17 cellular contexts compared by ENCODE assay signal in genomic region chr6:102407886-102408741, GRCh38.
A peak's percentile ranks its signal among the peaks of the same experiment; 100 is the strongest.
DNase-seq lines count a peak whose midpoint lies in the region; ATAC-seq, FAIRE-seq and TF ChIP-seq lines count a peak whose summit lies in the region.
"Had no signal": no experiment of that assay in that cellular context is flagged by ENCODE, and none has a peak within 500 bp of the region (broad histone marks: within the 10 kb centered on the region; RNA-seq: fewer than 3 reads in every experiment).

No MANE protein-coding gene starts in this region.

- peaks cover 3% of the 10 kb centered on the region for H3K9me3 Mint-ChIP-seq in progenitor cell of endocrine pancreas (ENCODE audit: low read depth)

- in situ Hi-C loops in HepG2 (cut with HindIII; ENCODE audit: extremely low pct_ligation_motif_present, low pct_unique_long_range_greater_than_20kb) = no loop called here

- H2AFZ ChIP-seq in HepG2 (ENCODE audit: low read length) = no peak overlapping the region
- H2AFZ ChIP-seq: GM23338 had no signal

- no peaks in the 10 kb centered on the region for H3K4me1 Mint-ChIP-seq in progenitor cell of endocrine pancreas (ENCODE audit: low read depth)
- H3K4me1 Mint-ChIP-seq: CD4-positive, CD25-positive, alpha-beta regulatory T cell had no signal

- no peak for DNase-seq in HepG2 (ENCODE audit: low spot score)
- no peak for DNase-seq in right lobe of liver
- DNase-seq in RWPE2 (ENCODE audit: low spot score) = no peak
- peak; percentile 65 for DNase-seq in epithelial cell of esophagus (ENCODE audit: low read depth)
- DNase-seq in progenitor cell of endocrine pancreas (ENCODE audit: low spot score, unreplicated experiment) = no peak
- no peak for DNase-seq in epidermal melanocyte (ENCODE audit: insufficient read length, low spot score)
- no peak for DNase-seq in erythroblast (lab: John Stamatoyannopoulos, UW)
- DNase-seq: CD4-positive, CD25-positive, alpha-beta regulatory T cell; DMS53; H7; IMR-90; KBM-7 had no signal

- no peak overlapping the region for H3K4me2 ChIP-seq in HepG2 (ENCODE audit: low read depth, low read length)
- H3K4me2 ChIP-seq: BLaER1 treated with 17β-estradiol and CSF1 and Interleukin-3, amounts not matched to agents 10 nM and 100 nM; GM23338 had no signal

- TF ChIP-seq POLR2A in HepG2 (IDR thresholded peaks at IDR 0.05; ENCODE audit: insufficient read depth in 1 of 2, low read depth in 2 of 2, low read length in 2 of 2) = no peak
- TF ChIP-seq POLR2A in right lobe of liver (IDR thresholded peaks at IDR 0.05) = no peak
- TF ChIP-seq POLR2A in erythroblast (IDR thresholded peaks at IDR 0.05; ENCODE audit: low read length) = no peak

- no peak for ATAC-seq in HepG2
- no peak for ATAC-seq in right lobe of liver
- ATAC-seq in RWPE2 (ENCODE audit: low read depth) = peak; percentile 57; the same call in 1 of the 3 replicates
- no peak for ATAC-seq in GM21515 (IDR thresholded peaks at IDR 0.05; ENCODE audit: unreplicated experiment)
- ATAC-seq: GM23338 had no signal

- no peaks in the 10 kb centered on the region for H3K36me3 ChIP-seq in HepG2 (replicated peaks in 1 of 2; ENCODE audit: control insufficient read depth in 1 of 2, insufficient read depth in 2 of 2, low read length in 2 of 2)
- no peaks in the 10 kb centered on the region for H3K36me3 ChIP-seq in right lobe of liver
- H3K36me3 ChIP-seq in RWPE2 (ENCODE audit: low read depth) = no peaks in the 10 kb centered on the region
- H3K36me3 ChIP-seq: BLaER1 treated with 17β-estradiol and CSF1 and Interleukin-3, amounts not matched to agents 10 nM and 100 nM had no signal

- no peaks in the 10 kb centered on the region for H3K27me3 Mint-ChIP-seq in progenitor cell of endocrine pancreas
- H3K27me3 Mint-ChIP-seq: CD4-positive, CD25-positive, alpha-beta regulatory T cell had no signal

- H3K9ac ChIP-seq in HepG2 (ENCODE audit: insufficient read depth, low read depth, low read length) = no peak overlapping the region
- H3K9ac ChIP-seq: BLaER1 treated with 17β-estradiol and CSF1 and Interleukin-3, amounts not matched to agents 10 nM and 100 nM had no signal

- TF ChIP-seq EP300 in HepG2 (IDR thresholded peaks at IDR 0.05; ENCODE audit: low read depth in 2 of 2, low read length in 2 of 2) (no peak), HepG2 (CRISPR knock-in tag; IDR thresholded peaks at IDR 0.05; ENCODE audit: borderline replicate concordance) (no peak)

- no peaks in the 10 kb centered on the region for H3K27me3 ChIP-seq in HepG2 (ENCODE audit: control insufficient read depth in 1 of 2, insufficient read depth in 2 of 2, low read length in 2 of 2)
- no peaks in the 10 kb centered on the region for H3K27me3 ChIP-seq in right lobe of liver
- H3K27me3 ChIP-seq in RWPE2 (ENCODE audit: insufficient read depth, poor library complexity, severe bottlenecking) = no peaks in the 10 kb centered on the region
- H3K27me3 ChIP-seq: BLaER1 treated with 17β-estradiol and CSF1 and Interleukin-3, amounts not matched to agents 10 nM and 100 nM had no signal

- H3K36me3 Mint-ChIP-seq in progenitor cell of endocrine pancreas (ENCODE audit: insufficient read depth) = no peaks in the 10 kb centered on the region
- H3K36me3 Mint-ChIP-seq: CD4-positive, CD25-positive, alpha-beta regulatory T cell had no signal

- no peak for FAIRE-seq in HepG2 (lab: Jason Lieb, UNC)
- FAIRE-seq: GM18507 had no signal

- H3K27ac Mint-ChIP-seq in progenitor cell of endocrine pancreas = no peak overlapping the region
- H3K27ac Mint-ChIP-seq: CD4-positive, CD25-positive, alpha-beta regulatory T cell; GM23338 had no signal

- H3K4me1 ChIP-seq in HepG2 (ENCODE audit: insufficient read depth, low read length) (no peaks in the 10 kb centered on the region), right lobe of liver (no peaks in the 10 kb centered on the region), RWPE2 (ENCODE audit: insufficient read depth, poor library complexity, severe bottlenecking) (no peaks in the 10 kb centered on the region)
- H3K4me1 ChIP-seq: BLaER1 treated with 17β-estradiol and CSF1 and Interleukin-3, amounts not matched to agents 10 nM and 100 nM had no signal

- CTCF ChIA-PET in HepG2 (lab: Yijun Ruan, JAX; ENCODE audit: low intra/inter-chr PET ratio, low total read pairs) = no interaction called here

- intact Hi-C loops in HepG2 (cut with micrococcal nuclease; ENCODE audit: unreplicated experiment) = no loop called here
- intact Hi-C loops in right lobe of liver (cut with DNase I) = no loop called here

- TF ChIP-seq CTCF in HepG2 (CRISPR knock-in tag; IDR thresholded peaks at IDR 0.05) (no peak), right lobe of liver (IDR thresholded peaks at IDR 0.05) (no peak), RWPE2 (IDR thresholded peaks at IDR 0.05; ENCODE audit: poor library complexity, severe bottlenecking) (no peak), epithelial cell of esophagus (IDR thresholded peaks at IDR 0.05; ENCODE audit: insufficient read depth, low read depth, low read length, missing control alignments) (no peak), progenitor cell of endocrine pancreas (IDR thresholded peaks at IDR 0.05; ENCODE audit: unreplicated experiment) (no peak)

- H3K9me3 ChIP-seq in HepG2 (ENCODE audit: low read length) (no peaks in the 10 kb centered on the region), right lobe of liver (no peaks in the 10 kb centered on the region), RWPE2 (ENCODE audit: severe bottlenecking) (no peaks in the 10 kb centered on the region)
- H3K9me3 ChIP-seq: BLaER1 treated with 17β-estradiol and CSF1 and Interleukin-3, amounts not matched to agents 10 nM and 100 nM had no signal

- no peak overlapping the region for H3K4me3 ChIP-seq in HepG2 (replicated peaks in 1 of 3; ENCODE audit: insufficient read depth in 1 of 3, low read depth in 2 of 3, low read length in 3 of 3)
- H3K4me3 ChIP-seq in right lobe of liver = no peak overlapping the region
- no peak overlapping the region for H3K4me3 ChIP-seq in RWPE2 (ENCODE audit: severe bottlenecking)
- no peak overlapping the region for H3K4me3 ChIP-seq in epithelial cell of esophagus (ENCODE audit: low read length)
- H3K4me3 ChIP-seq: BLaER1 treated with 17β-estradiol and CSF1 and Interleukin-3, amounts not matched to agents 10 nM and 100 nM; GM23338 had no signal

- H3K4me3 Mint-ChIP-seq in progenitor cell of endocrine pancreas (ENCODE audit: low read depth) = no peak overlapping the region
- H3K4me3 Mint-ChIP-seq: CD4-positive, CD25-positive, alpha-beta regulatory T cell; GM23338 had no signal

- 18% methylated on average over 4 of the region's 4 CpGs for WGBS in HepG2 (ENCODE audit: low lambda C conversion rate)
- WGBS in right lobe of liver (ENCODE audit: insufficient coverage, low coverage, low lambda C conversion rate, missing lambda C conversion rate) = 39% methylated on average over 4 of the region's 4 CpGs

- BruUV-seq in HepG2 (replicated peaks; lab: Mats Ljungman, UMichigan) = no TSS peak

- no peaks in the 10 kb centered on the region for H4K20me1 ChIP-seq in HepG2 (ENCODE audit: insufficient read depth, low read length)
- H4K20me1 ChIP-seq: BLaER1 treated with 17β-estradiol and CSF1 and Interleukin-3, amounts not matched to agents 10 nM and 100 nM had no signal

- H3K79me2 ChIP-seq in HepG2 (ENCODE audit: insufficient read depth, low read length) = no peaks in the 10 kb centered on the region

- POLR2A ChIA-PET in HepG2 (lab: Yijun Ruan, JAX) = no interaction called here

- TF ChIP-seq RAD21 in HepG2 (CRISPR knock-in tag; IDR thresholded peaks at IDR 0.05) = no peak

- H3K27ac ChIP-seq in HepG2 (ENCODE audit: extremely low read length, insufficient read depth, low read length) (no peak overlapping the region), right lobe of liver (no peak overlapping the region), RWPE2 (ENCODE audit: poor library complexity, severe bottlenecking) (no peak overlapping the region)
- H3K27ac ChIP-seq: 22Rv1; BLaER1 treated with 17β-estradiol and CSF1 and Interleukin-3, amounts not matched to agents 10 nM and 100 nM had no signal

TF ChIP-seq in HepG2, 621 proteins besides CTCF, POLR2A, EP300 and RAD21:
- TF ChIP-seq SRSF9 (IDR thresholded peaks at IDR 0.05; ENCODE audit: borderline replicate concordance, insufficient read depth, low read depth, low read length, poor library complexity, severe bottlenecking) (peak; percentile 79), PLSCR1 (CRISPR knock-in tag; IDR thresholded peaks at IDR 0.05; ENCODE audit: borderline replicate concordance) (no peak), ZFP36 (IDR thresholded peaks at IDR 0.05; ENCODE audit: borderline replicate concordance, low read depth, low read length, partially characterized antibody) (no peak), CEBPZ (IDR thresholded peaks at IDR 0.05; ENCODE audit: low read length) (no peak), HNRNPK (IDR thresholded peaks at IDR 0.05; ENCODE audit: low read depth, low read length, poor library complexity, severe bottlenecking) (peak; percentile 90)
